ENCODE assay signal across 8 cellular contexts in the genomic region with DNA sequence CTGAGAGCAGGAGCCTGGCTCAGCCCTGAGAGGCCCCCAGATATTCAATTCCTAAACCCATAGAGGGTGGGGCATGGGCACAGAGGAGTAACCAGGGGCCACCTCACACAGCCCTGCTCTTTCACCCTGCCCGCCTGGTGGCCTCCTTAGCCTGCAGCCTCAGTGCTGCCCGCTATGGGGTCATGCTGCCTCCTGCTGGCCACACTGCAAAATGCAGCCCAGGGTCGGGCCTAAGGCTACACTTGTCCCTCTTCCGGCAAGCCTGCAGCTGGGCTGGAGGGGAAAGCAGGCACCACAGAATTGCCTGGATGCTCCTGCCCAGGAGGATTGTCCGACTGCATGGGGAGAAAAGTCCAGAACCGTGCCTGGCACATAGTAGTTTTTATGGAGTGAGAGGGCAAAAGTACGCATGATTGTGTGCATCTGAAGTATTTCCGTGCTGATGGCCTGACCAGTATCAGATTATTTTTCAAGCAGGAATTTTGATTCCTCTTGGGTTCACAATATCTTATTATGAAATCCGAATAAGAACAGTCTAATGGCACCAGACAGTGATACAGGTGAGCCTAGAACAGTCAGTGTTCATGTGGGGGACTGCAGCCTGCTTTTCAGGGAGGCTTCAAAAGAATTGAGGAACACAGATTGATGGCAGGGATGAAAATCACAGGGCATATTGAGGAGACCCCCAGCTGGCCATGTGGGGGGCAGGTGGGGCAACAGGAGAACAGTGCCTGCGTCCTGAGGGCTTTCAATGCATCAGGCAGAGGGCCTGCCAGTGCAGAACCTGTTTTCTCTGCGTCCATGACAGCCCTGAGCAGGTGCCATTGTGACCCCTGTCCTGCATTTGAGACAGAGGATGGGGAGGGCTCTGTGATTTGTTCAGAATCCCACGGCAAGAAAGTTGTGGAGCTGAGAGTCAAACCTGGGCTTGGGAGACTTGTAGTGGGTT.
DNase-seq lines count a peak whose midpoint lies in the region; TF ChIP-seq lines count a peak whose summit lies in the region.

No MANE protein-coding gene starts in this region.

- no peak overlapping the region for H3K27ac Mint-ChIP-seq in activated T-cell treated with anti-CD3 and anti-CD28 coated beads, Interleukin-2, amount 50 U/mL, for 24 hours

- no peaks in the 10 kb centered on the region for H3K36me3 Mint-ChIP-seq in activated T-cell treated with anti-CD3 and anti-CD28 coated beads, Interleukin-2, amount 50 U/mL, for 24 hours (ENCODE audit: low read depth)

- no peak overlapping the region for H3K4me2 ChIP-seq in DOHH2 (ENCODE audit: low read length)
- H3K4me2 ChIP-seq in OCI-LY1 (ENCODE audit: low read length), result no peak overlapping the region

- no peak overlapping the region for H3K4me3 ChIP-seq in DOHH2 (ENCODE audit: low read length)
- no peak overlapping the region for H3K4me3 ChIP-seq in OCI-LY1 (ENCODE audit: low read depth, low read length, poor library complexity, severe bottlenecking)
- H3K4me3 ChIP-seq in fibroblast of pulmonary artery (replicated peaks; ENCODE audit: low read depth, low read length), result no peak overlapping the region
- no peak overlapping the region for H3K4me3 ChIP-seq in neutrophil (ENCODE audit: low read depth in 1 of 2, low read length in 1 of 2)

- no peak overlapping the region for H3K4me3 Mint-ChIP-seq in activated T-cell treated with anti-CD3 and anti-CD28 coated beads, Interleukin-2, amount 50 U/mL, for 24 hours

- H3K4me1 Mint-ChIP-seq in activated T-cell treated with anti-CD3 and anti-CD28 coated beads, Interleukin-2, amount 50 U/mL, for 24 hours (ENCODE audit: low read depth), result peaks cover 17% of the 10 kb centered on the region

- no peak overlapping the region for H3K27ac ChIP-seq in DOHH2 (ENCODE audit: low read depth, low read length)
- no peak overlapping the region for H3K27ac ChIP-seq in OCI-LY1 (ENCODE audit: low read depth, low read length, poor library complexity, severe bottlenecking)
- no peak overlapping the region for H3K27ac ChIP-seq in neutrophil

- H2AFZ ChIP-seq in OCI-LY1 (ENCODE audit: low read length), result no peak overlapping the region

- no peaks in the 10 kb centered on the region for H3F3A ChIP-seq in DOHH2 (ENCODE audit: control insufficient read depth, insufficient read depth)
- H3F3A ChIP-seq in OCI-LY1 (ENCODE audit: insufficient read depth, low read length), result no peaks in the 10 kb centered on the region

- H3K9me2 ChIP-seq in DOHH2 (replicated peaks; ENCODE audit: control insufficient read depth, low read length), result no peaks in the 10 kb centered on the region
- no peaks in the 10 kb centered on the region for H3K9me2 ChIP-seq in OCI-LY1 (ENCODE audit: low read depth, low read length)

- DNase-seq in HCEC 1CT, result peak; percentile 19
- peak; percentile 93 for DNase-seq in activated T-cell treated with anti-CD3 and anti-CD28 coated beads, Interleukin-2, amount 50 U/mL, for 24 hours
- peak; percentile 69 for DNase-seq in fibroblast of pulmonary artery (ENCODE audit: low read depth)
- DNase-seq in superior temporal gyrus (ENCODE audit: extremely low spot score), result peak; percentile 76
- no peak for DNase-seq in middle frontal gyrus (ENCODE audit: extremely low spot score, low spot score)

- no peaks in the 10 kb centered on the region for H3K9me3 Mint-ChIP-seq in activated T-cell treated with anti-CD3 and anti-CD28 coated beads, Interleukin-2, amount 50 U/mL, for 24 hours

- H3K27me3 Mint-ChIP-seq in activated T-cell treated with anti-CD3 and anti-CD28 coated beads, Interleukin-2, amount 50 U/mL, for 24 hours, result no peaks in the 10 kb centered on the region

- peak; percentile 86 for TF ChIP-seq CTCF in DOHH2 (IDR thresholded peaks at IDR 0.05; ENCODE audit: low read depth, low read length, poor library complexity, severe bottlenecking)
- TF ChIP-seq CTCF in OCI-LY1 (IDR thresholded peaks at IDR 0.05; ENCODE audit: low read length), result peak; percentile 71
- peak; percentile 76 for TF ChIP-seq CTCF in fibroblast of pulmonary artery (IDR thresholded peaks at IDR 0.05; ENCODE audit: low read length, missing control alignments)
- peak; percentile 97 for TF ChIP-seq CTCF in neutrophil (IDR thresholded peaks at IDR 0.05)

- no peaks in the 10 kb centered on the region for H3K9me3 ChIP-seq in DOHH2 (ENCODE audit: control insufficient read depth, insufficient read depth, low read length)
- H3K9me3 ChIP-seq in OCI-LY1 (ENCODE audit: low read length), result no peaks in the 10 kb centered on the region
- no peaks in the 10 kb centered on the region for H3K9me3 ChIP-seq in neutrophil

- H3K4me1 ChIP-seq in DOHH2 (ENCODE audit: control insufficient read depth, low read length) (peaks cover 7% of the 10 kb centered on the region), OCI-LY1 (ENCODE audit: insufficient read depth, low read length, severe bottlenecking) (no peaks in the 10 kb centered on the region), neutrophil (ENCODE audit: control insufficient read depth in 1 of 2, insufficient read depth in 1 of 2, low read depth in 1 of 2, low read length in 1 of 2) (peaks cover 3 to 10% of the 10 kb centered on the region in 2 experiments)

- H3K36me3 ChIP-seq in DOHH2 (ENCODE audit: control insufficient read depth, low read length), result no peaks in the 10 kb centered on the region
- no peaks in the 10 kb centered on the region for H3K36me3 ChIP-seq in OCI-LY1 (ENCODE audit: insufficient read depth, low read length)
- no peaks in the 10 kb centered on the region for H3K36me3 ChIP-seq in neutrophil

- H3K9ac ChIP-seq in OCI-LY1 (ENCODE audit: low read length), result no peak overlapping the region

- H3K27me3 ChIP-seq in DOHH2 (ENCODE audit: control insufficient read depth, low read length) (no peaks in the 10 kb centered on the region), OCI-LY1 (ENCODE audit: insufficient read depth, low read length) (no peaks in the 10 kb centered on the region), neutrophil (no peaks in the 10 kb centered on the region)

- H3K79me2 ChIP-seq in DOHH2 (ENCODE audit: control insufficient read depth, low read length), result no peaks in the 10 kb centered on the region
- H3K79me2 ChIP-seq in OCI-LY1 (ENCODE audit: insufficient read depth, low read length), result no peaks in the 10 kb centered on the region

- H4K20me1 ChIP-seq in DOHH2 (ENCODE audit: control insufficient read depth, insufficient read depth, low read depth, low read length) (no peaks in the 10 kb centered on the region), OCI-LY1 (ENCODE audit: insufficient read depth, low read length) (no peaks in the 10 kb centered on the region)
